ENCODE assay signal across 8 cellular contexts in genomic region chrX:51420610-51421009, GRCh38.
DNase-seq lines count a peak whose midpoint lies in the region; ATAC-seq and TF ChIP-seq lines count a peak whose summit lies in the region.

No MANE protein-coding gene starts in this region.

- H3K4me3 Mint-ChIP-seq in activated CD8-positive, alpha-beta T cell treated with anti-CD3 and anti-CD28 coated beads for 36 hours: no peak overlapping the region

- CTCF ChIA-PET in activated CD8-positive, alpha-beta T cell treated with anti-CD3 and anti-CD28 coated beads for 36 hours (lab: Charles Lee): interaction anchor here (0.6 to 4.2 kb wide), 11 partner anchors 9 to 277 kb away, joined by 3 to 83 read pairs (median 5); no protein-coding TSS in a partner anchor

- peak; percentile 58 for ATAC-seq in activated CD8-positive, alpha-beta T cell treated with anti-CD3 and anti-CD28 coated beads for 36 hours
- ATAC-seq in GM19397 (IDR thresholded peaks at IDR 0.05; ENCODE audit: unreplicated experiment): no peak

- peak; percentile 20 for DNase-seq in stimulated activated CD4-positive, alpha-beta T cell treated with anti-CD3 and anti-CD28 coated beads, Interleukin-15, amount 100 ng/mL, for 24 hours
- no peak for DNase-seq in stimulated activated CD4-positive, alpha-beta T cell treated with anti-CD3 and anti-CD28 coated beads, Interleukin-4, amount 100 ng/mL, for 1 hour
- peak; percentile 58 for DNase-seq in KBM-7
- DNase-seq in activated CD8-positive, alpha-beta T cell treated with anti-CD3 and anti-CD28 coated beads for 36 hours: peak; percentile 13
- DNase-seq in glomerular visceral epithelial cell (ENCODE audit: extremely low spot score): peak; percentile 17
- DNase-seq in stimulated activated CD8-positive, alpha-beta memory T cell treated with anti-CD3 and anti-CD28 coated beads, Interleukin-4, amount 100 ng/mL, for 48 hours: peak; percentile 25
- DNase-seq in activated CD4-positive, CD25-positive, alpha-beta regulatory T cell treated with anti-CD3 and anti-CD28 coated beads, Interleukin-2, amount 50 U/mL, for 72 hours: no peak

- no peaks in the 10 kb centered on the region for H3K36me3 Mint-ChIP-seq in activated CD8-positive, alpha-beta T cell treated with anti-CD3 and anti-CD28 coated beads for 36 hours (ENCODE audit: low read depth)

- H3K4me1 Mint-ChIP-seq in activated CD8-positive, alpha-beta T cell treated with anti-CD3 and anti-CD28 coated beads for 36 hours (ENCODE audit: low read depth): peaks cover 8% of the 10 kb centered on the region

- no peaks in the 10 kb centered on the region for H3K27me3 Mint-ChIP-seq in activated CD8-positive, alpha-beta T cell treated with anti-CD3 and anti-CD28 coated beads for 36 hours

- no peak overlapping the region for H3K27ac Mint-ChIP-seq in activated CD8-positive, alpha-beta T cell treated with anti-CD3 and anti-CD28 coated beads for 36 hours

- intact Hi-C loops in activated CD8-positive, alpha-beta T cell treated with anti-CD3 and anti-CD28 coated beads for 36 hours (cut with micrococcal nuclease): loop anchor here (5.0 kb wide), 1 partner anchor 83 kb away; no protein-coding TSS in a partner anchor

- in situ Hi-C loops in KBM-7 (cut with MboI; ENCODE audit: low pct_unique_long_range_greater_than_20kb, low sequenced_read_pairs): no loop called here

- peak; percentile 62 for TF ChIP-seq CTCF in activated CD8-positive, alpha-beta T cell treated with anti-CD3 and anti-CD28 coated beads for 36 hours (IDR thresholded peaks at IDR 0.05)

- no peaks in the 10 kb centered on the region for H3K9me3 Mint-ChIP-seq in activated CD8-positive, alpha-beta T cell treated with anti-CD3 and anti-CD28 coated beads for 36 hours

- POLR2A ChIA-PET in activated CD8-positive, alpha-beta T cell treated with anti-CD3 and anti-CD28 coated beads for 36 hours (lab: Charles Lee): no interaction called here

Comparison
In these comparisons a context has a peak if more than half of its experiments do, and no peak if none do; other contexts are left out.
1. DNase-seq: peak in stimulated activated CD4-positive, alpha-beta T cell treated with anti-CD3 and anti-CD28 coated beads, Interleukin-15, amount 100 ng/mL, for 24 hours (single experiment), KBM-7 (single experiment), activated CD8-positive, alpha-beta T cell treated with anti-CD3 and anti-CD28 coated beads for 36 hours (single experiment), glomerular visceral epithelial cell (single experiment) and stimulated activated CD8-positive, alpha-beta memory T cell treated with anti-CD3 and anti-CD28 coated beads, Interleukin-4, amount 100 ng/mL, for 48 hours (single experiment); none in stimulated activated CD4-positive, alpha-beta T cell treated with anti-CD3 and anti-CD28 coated beads, Interleukin-4, amount 100 ng/mL, for 1 hour (single experiment) and activated CD4-positive, CD25-positive, alpha-beta regulatory T cell treated with anti-CD3 and anti-CD28 coated beads, Interleukin-2, amount 50 U/mL, for 72 hours (single experiment).